ENCODE assay signal across 1 cellular context in genomic region chr11:7167976-7168740, GRCh38.
A peak's percentile ranks its signal among the peaks of the same experiment; 100 is the strongest.
TF ChIP-seq lines count a peak whose summit lies in the region.

No MANE protein-coding gene starts in this region.

TF ChIP-seq in HEK293, 187 proteins besides CTCF, POLR2A, EP300 and RAD21 (continued from another document and continues in another):
- TF ChIP-seq ZBTB44 (tag by site-specific recombination; IDR thresholded peaks at IDR 0.05) (0 out of 2 replicates have a peak, but pooled peaks have one; percentile 54), ZNF140 (tag by site-specific recombination; IDR thresholded peaks at IDR 0.05) (no peak), GLIS2 (tag by site-specific recombination; IDR thresholded peaks at IDR 0.05) (no peak), ZNF148 (tag by site-specific recombination; IDR thresholded peaks at IDR 0.05; ENCODE audit: borderline replicate concordance) (no peak), SETDB1 (IDR thresholded peaks at IDR 0.05; ENCODE audit: insufficient read length, low read length) (no peak), ZNF169 (tag by site-specific recombination; IDR thresholded peaks at IDR 0.05) (no peak), ZNF26 (tag by site-specific recombination; IDR thresholded peaks at IDR 0.05) (no peak), ZNF610 (tag by site-specific recombination; IDR thresholded peaks at IDR 0.05; ENCODE audit: borderline replicate concordance) (no peak), ATF2 (tag by site-specific recombination; IDR thresholded peaks at IDR 0.05; ENCODE audit: low read depth) (no peak), BCL6B (tag by site-specific recombination; IDR thresholded peaks at IDR 0.05) (no peak), ZNF660 (tag by site-specific recombination; IDR thresholded peaks at IDR 0.05) (0 out of 2 replicates have a peak, but pooled peaks have one; percentile 28), ZNF530 (tag by site-specific recombination; IDR thresholded peaks at IDR 0.05; ENCODE audit: low read depth) (no peak), ZNF544 (tag by site-specific recombination; IDR thresholded peaks at IDR 0.05) (0 out of 2 replicates have a peak, but pooled peaks have one; percentile 34), ZNF776 (tag by site-specific recombination; IDR thresholded peaks at IDR 0.05; ENCODE audit: borderline replicate concordance) (no peak), ZNF350 (tag by site-specific recombination; IDR thresholded peaks at IDR 0.05) (peak; percentile 68; the same call in 1 of the 2 replicates), ZNF747 (tag by site-specific recombination; IDR thresholded peaks at IDR 0.05) (no peak), ZNF777 (tag by site-specific recombination; IDR thresholded peaks at IDR 0.05; ENCODE audit: borderline replicate concordance) (no peak), ZNF558 (tag by site-specific recombination; IDR thresholded peaks at IDR 0.05) (no peak), ZNF488 (tag by site-specific recombination; IDR thresholded peaks at IDR 0.05) (no peak), KLF17 (tag by site-specific recombination; IDR thresholded peaks at IDR 0.05) (no peak), TCF7L2 (IDR thresholded peaks at IDR 0.05; ENCODE audit: borderline replicate concordance, low read depth, low read length) (no peak), ZNF473 (tag by site-specific recombination; IDR thresholded peaks at IDR 0.05) (no peak), ZNF701 (tag by site-specific recombination; IDR thresholded peaks at IDR 0.05) (no peak), ZNF112 (tag by site-specific recombination; IDR thresholded peaks at IDR 0.05) (0 out of 2 replicates have a peak, but pooled peaks have one; percentile 48), ZFP37 (tag by site-specific recombination; IDR thresholded peaks at IDR 0.05) (no peak), ZNF510 (tag by site-specific recombination; IDR thresholded peaks at IDR 0.05; ENCODE audit: insufficient replicate concordance) (no peak), ZBTB8A (tag by site-specific recombination; IDR thresholded peaks at IDR 0.05) (no peak), ZNF311 (tag by site-specific recombination; IDR thresholded peaks at IDR 0.05; ENCODE audit: borderline replicate concordance) (no peak), ZNF362 (tag by site-specific recombination; IDR thresholded peaks at IDR 0.05) (no peak), ZSCAN16 (tag by site-specific recombination; IDR thresholded peaks at IDR 0.05) (no peak), ZNF514 (tag by site-specific recombination; IDR thresholded peaks at IDR 0.05) (no peak), YY2 (tag by site-specific recombination; IDR thresholded peaks at IDR 0.05) (no peak), ZSCAN5A (tag by site-specific recombination; IDR thresholded peaks at IDR 0.05) (no peak), TSHZ1 (tag by site-specific recombination; IDR thresholded peaks at IDR 0.05; ENCODE audit: borderline replicate concordance) (no peak), ZBTB6 (tag by site-specific recombination; IDR thresholded peaks at IDR 0.05) (no peak), ZNF280D (tag by site-specific recombination; IDR thresholded peaks at IDR 0.05) (no peak), WT1 (tag by site-specific recombination; IDR thresholded peaks at IDR 0.05) (no peak)
